Comparison of ENCODE assay signal across 1 cellular context in genomic region chr6:81844686-81845085, GRCh38.
TF ChIP-seq lines count a peak whose summit lies in the region.

No MANE protein-coding gene starts in this region.

TF ChIP-seq in HepG2, 621 proteins besides CTCF, POLR2A, EP300 and RAD21 (continued from another document):
- TF ChIP-seq, protein P1, sequence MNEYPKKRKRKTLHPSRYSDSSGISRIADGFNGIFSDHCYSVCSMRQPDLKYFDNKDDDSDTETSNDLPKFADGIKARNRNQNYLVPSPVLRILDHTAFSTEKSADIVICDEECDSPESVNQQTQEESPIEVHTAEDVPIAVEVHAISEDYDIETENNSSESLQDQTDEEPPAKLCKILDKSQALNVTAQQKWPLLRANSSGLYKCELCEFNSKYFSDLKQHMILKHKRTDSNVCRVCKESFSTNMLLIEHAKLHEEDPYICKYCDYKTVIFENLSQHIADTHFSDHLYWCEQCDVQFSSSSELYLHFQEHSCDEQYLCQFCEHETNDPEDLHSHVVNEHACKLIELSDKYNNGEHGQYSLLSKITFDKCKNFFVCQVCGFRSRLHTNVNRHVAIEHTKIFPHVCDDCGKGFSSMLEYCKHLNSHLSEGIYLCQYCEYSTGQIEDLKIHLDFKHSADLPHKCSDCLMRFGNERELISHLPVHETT (CRISPR knock-in tag; conservative IDR thresholded peaks at IDR 0.05) = no peak
- TF ChIP-seq FOXA3 (CRISPR knock-in tag; IDR thresholded peaks at IDR 0.05) (no peak), ZNF407 (CRISPR knock-in tag; IDR thresholded peaks at IDR 0.05; ENCODE audit: not compliant biosample characterization) (no peak), ELF4 (CRISPR knock-in tag; IDR thresholded peaks at IDR 0.05; ENCODE audit: borderline replicate concordance) (no peak), TGIF2 (CRISPR knock-in tag; IDR thresholded peaks at IDR 0.05) (no peak), ZNF543 (CRISPR knock-in tag; IDR thresholded peaks at IDR 0.05) (no peak)
- TF ChIP-seq, protein P2, sequence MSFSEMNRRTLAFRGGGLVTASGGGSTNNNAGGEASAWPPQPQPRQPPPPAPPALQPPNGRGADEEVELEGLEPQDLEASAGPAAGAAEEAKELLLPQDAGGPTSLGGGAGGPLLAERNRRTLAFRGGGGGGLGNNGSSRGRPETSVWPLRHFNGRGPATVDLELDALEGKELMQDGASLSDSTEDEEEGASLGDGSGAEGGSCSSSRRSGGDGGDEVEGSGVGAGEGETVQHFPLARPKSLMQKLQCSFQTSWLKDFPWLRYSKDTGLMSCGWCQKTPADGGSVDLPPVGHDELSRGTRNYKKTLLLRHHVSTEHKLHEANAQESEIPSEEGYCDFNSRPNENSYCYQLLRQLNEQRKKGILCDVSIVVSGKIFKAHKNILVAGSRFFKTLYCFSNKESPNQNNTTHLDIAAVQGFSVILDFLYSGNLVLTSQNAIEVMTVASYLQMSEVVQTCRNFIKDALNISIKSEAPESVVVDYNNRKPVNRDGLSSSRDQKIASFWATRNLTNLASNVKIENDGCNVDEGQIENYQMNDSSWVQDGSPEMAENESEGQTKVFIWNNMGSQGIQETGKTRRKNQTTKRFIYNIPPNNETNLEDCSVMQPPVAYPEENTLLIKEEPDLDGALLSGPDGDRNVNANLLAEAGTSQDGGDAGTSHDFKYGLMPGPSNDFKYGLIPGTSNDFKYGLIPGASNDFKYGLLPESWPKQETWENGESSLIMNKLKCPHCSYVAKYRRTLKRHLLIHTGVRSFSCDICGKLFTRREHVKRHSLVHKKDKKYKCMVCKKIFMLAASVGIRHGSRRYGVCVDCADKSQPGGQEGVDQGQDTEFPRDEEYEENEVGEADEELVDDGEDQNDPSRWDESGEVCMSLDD (CRISPR knock-in tag; IDR thresholded peaks at IDR 0.05; ENCODE audit: borderline replicate concordance) = no peak
